In genomic region chr7:38905026-38905759, GRCh38 we compare ENCODE assay signal across 11 cellular contexts. TPM values are rescaled to one million over a fixed set of nuclear protein-coding genes. Genes with fewer than 3 reads are reported as not detected.
DNase-seq lines count a peak whose midpoint lies in the region; ATAC-seq and TF ChIP-seq lines count a peak whose summit lies in the region.
"Had no signal": no experiment of that assay in that cellular context is flagged by ENCODE, and none has a peak within 500 bp of the region (broad histone marks: within the 10 kb centered on the region; RNA-seq: fewer than 3 reads in every experiment).

No MANE protein-coding gene starts in this region.

- no peaks in the 10 kb centered on the region for H3K27me3 Mint-ChIP-seq in naive B cell

- H3K4me1 ChIP-seq in lower lobe of right lung, result peaks cover 18% of the 10 kb centered on the region

- no peaks in the 10 kb centered on the region for H3K36me3 ChIP-seq in lower lobe of right lung

- peak overlapping the region; percentile 32 to 92 (median 62) for H3K4me3 Mint-ChIP-seq in naive B cell
- H3K4me3 Mint-ChIP-seq: activated CD8-positive, alpha-beta T cell treated with anti-CD3 and anti-CD28 coated beads, Interleukin-2, amount 10 ng/mL, durations not matched to agents 7 days and 5 days; HFFc6 had no signal

- peak; percentile 47 for ATAC-seq in GM18861 (IDR thresholded peaks at IDR 0.05; ENCODE audit: unreplicated experiment)
- peak; percentile 35 for ATAC-seq in GM21576 (IDR thresholded peaks at IDR 0.05; ENCODE audit: unreplicated experiment)
- ATAC-seq in HG03520 (IDR thresholded peaks at IDR 0.05; ENCODE audit: unreplicated experiment), result peak; percentile 50
- ATAC-seq in naive B cell (ENCODE audit: low read depth in 2 of 2), result peak; percentile 13 to 27
- ATAC-seq in lower lobe of right lung, result no peak
- ATAC-seq: activated CD8-positive, alpha-beta T cell treated with anti-CD3 and anti-CD28 coated beads, Interleukin-2, amount 10 ng/mL, durations not matched to agents 7 days and 5 days; right cardiac atrium had no signal

- H3K4me3 ChIP-seq in lower lobe of right lung, result no peak overlapping the region

- no peaks in the 10 kb centered on the region for H3K27me3 ChIP-seq in lower lobe of right lung (ENCODE audit: low read depth)

- H3K4me1 Mint-ChIP-seq in naive B cell, result peaks cover 62 to 85% (median 79%) of the 10 kb centered on the region in 3 donors

- H3K27ac ChIP-seq in lower lobe of right lung, result no peak overlapping the region

- peak overlapping the region in 3 of 6 donors; percentile 60 to 79 (median 73) for H3K27ac Mint-ChIP-seq in naive B cell
- H3K27ac Mint-ChIP-seq: activated CD8-positive, alpha-beta T cell treated with anti-CD3 and anti-CD28 coated beads, Interleukin-2, amount 10 ng/mL, durations not matched to agents 7 days and 5 days; HFFc6 had no signal

- H3K9me3 ChIP-seq in lower lobe of right lung, result no peaks in the 10 kb centered on the region

- TF ChIP-seq CTCF in lower lobe of right lung (IDR thresholded peaks at IDR 0.05), result no peak

- H3K9me3 Mint-ChIP-seq in naive B cell, result no peaks in the 10 kb centered on the region
- H3K9me3 Mint-ChIP-seq: HFFc6 had no signal

- DNase-seq in naive B cell (peak; percentile 11), anterior cingulate cortex (lab: John Stamatoyannopoulos, UW) (no peak), lower lobe of right lung (no peak), LoVo (ENCODE audit: low spot score) (no peak)
- DNase-seq: activated CD8-positive, alpha-beta T cell treated with anti-CD3 and anti-CD28 coated beads, Interleukin-2, amount 10 ng/mL, durations not matched to agents 7 days and 5 days; HFFc6; NCI-H146; right cardiac atrium had no signal

- intact Hi-C loops in lower lobe of right lung (cut with DNase I), result no loop called here

- H3K36me3 Mint-ChIP-seq in naive B cell, result peaks cover 0 to 6% of the 10 kb centered on the region in 2 donors

RNA-seq across cellular contexts. Expression of gene VPS41, which starts 3.8 kb away (rescaled TPM):
- polyA plus RNA-seq in naive B cell (ENCODE audit: low read depth in 6 of 6), result 100 to 1,000 TPM in 3 of 6 donors, 10 to 100 TPM in 3; 73.1 to 129 (median 96.6) TPM
- total RNA-seq in lower lobe of right lung, result 103 TPM

Comparison
In these comparisons a context has a peak if more than half of its experiments do, and no peak if none do; other contexts are left out.
1. ATAC-seq: peak in GM18861 (single experiment), GM21576 (single experiment), HG03520 (single experiment) and naive B cell (2 of 2); none in lower lobe of right lung (0 of 2).